Comparison of ENCODE assay signal across 3 cellular contexts in genomic region chr13:64798422-64798821, GRCh38.
A peak's percentile ranks its signal among the peaks of the same experiment; 100 is the strongest.
TF ChIP-seq lines count a peak whose summit lies in the region.

No MANE protein-coding gene starts in this region.

TF ChIP-seq in GM23338, 12 proteins besides CTCF, POLR2A, EP300 and RAD21 (continues in another document):
- no peak for TF ChIP-seq NANOG (IDR thresholded peaks at IDR 0.05; ENCODE audit: borderline replicate concordance)
- no peak for TF ChIP-seq JUNB (IDR thresholded peaks at IDR 0.05; ENCODE audit: unreplicated experiment)
- TF ChIP-seq EZH2phosphoT487 (IDR thresholded peaks at IDR 0.05; ENCODE audit: unreplicated experiment): no peak
- TF ChIP-seq EZH2 (IDR thresholded peaks at IDR 0.05; ENCODE audit: low read depth, unreplicated experiment): no peak
- TF ChIP-seq POLR2AphosphoS5 (IDR thresholded peaks at IDR 0.05; ENCODE audit: low read depth): no peak
- no peak for TF ChIP-seq ZNF331 (CRISPR knock-in tag; IDR thresholded peaks at IDR 0.05; ENCODE audit: low read depth)
- TF ChIP-seq ZNF114 (CRISPR knock-in tag; IDR thresholded peaks at IDR 0.05): no peak
- no peak for TF ChIP-seq REST (IDR thresholded peaks at IDR 0.05; ENCODE audit: unreplicated experiment)
- TF ChIP-seq ETS1 (IDR thresholded peaks at IDR 0.05): no peak
- TF ChIP-seq STAT1 (IDR thresholded peaks at IDR 0.05; ENCODE audit: unreplicated experiment): no peak
- no peak for TF ChIP-seq CREB1 (CRISPR knock-in tag; IDR thresholded peaks at IDR 0.05; ENCODE audit: low read depth)

TF ChIP-seq in IMR-90, 13 proteins besides CTCF, POLR2A, EP300 and RAD21:
- TF ChIP-seq NFE2L2 (IDR thresholded peaks at IDR 0.05; ENCODE audit: low read depth, low read length): peak; percentile 68
- TF ChIP-seq, protein P1, sequence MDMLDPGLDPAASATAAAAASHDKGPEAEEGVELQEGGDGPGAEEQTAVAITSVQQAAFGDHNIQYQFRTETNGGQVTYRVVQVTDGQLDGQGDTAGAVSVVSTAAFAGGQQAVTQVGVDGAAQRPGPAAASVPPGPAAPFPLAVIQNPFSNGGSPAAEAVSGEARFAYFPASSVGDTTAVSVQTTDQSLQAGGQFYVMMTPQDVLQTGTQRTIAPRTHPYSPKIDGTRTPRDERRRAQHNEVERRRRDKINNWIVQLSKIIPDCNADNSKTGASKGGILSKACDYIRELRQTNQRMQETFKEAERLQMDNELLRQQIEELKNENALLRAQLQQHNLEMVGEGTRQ (IDR thresholded peaks at IDR 0.05; ENCODE audit: low read depth, low read length): no peak

TF ChIP-seq in HEK293T, 16 proteins besides CTCF, POLR2A, EP300 and RAD21:
- TF ChIP-seq ZNF384 (IDR thresholded peaks at IDR 0.05): no peak
- no peak for TF ChIP-seq SUZ12 (IDR thresholded peaks at IDR 0.05)
- TF ChIP-seq PKNOX1 (IDR thresholded peaks at IDR 0.05): no peak
- TF ChIP-seq LEF1 (IDR thresholded peaks at IDR 0.05; ENCODE audit: borderline replicate concordance): no peak
- no peak for TF ChIP-seq CTBP1 (IDR thresholded peaks at IDR 0.05; ENCODE audit: borderline replicate concordance)
- no peak for TF ChIP-seq NFRKB (IDR thresholded peaks at IDR 0.05)
- TF ChIP-seq ELF4 (IDR thresholded peaks at IDR 0.05): no peak
- TF ChIP-seq FOXM1 (IDR thresholded peaks at IDR 0.05; ENCODE audit: borderline replicate concordance): no peak
